In genomic region chr5:34534237-34535108, GRCh38 we compare ENCODE assay signal across 8 cellular contexts.
DNase-seq lines count a peak whose midpoint lies in the region; ATAC-seq and TF ChIP-seq lines count a peak whose summit lies in the region.

No MANE protein-coding gene starts in this region.

- H3K27ac Mint-ChIP-seq in CD14-positive monocyte, result no peak overlapping the region

- H3K36me3 ChIP-seq in GM06990 (ENCODE audit: control insufficient read depth, insufficient read depth, low read length), result no peaks in the 10 kb centered on the region

- H3K27me3 ChIP-seq in GM06990 (replicated peaks; ENCODE audit: control insufficient read depth, insufficient read depth, low read length), result no peaks in the 10 kb centered on the region
- H3K27me3 ChIP-seq in foreskin keratinocyte, result no peaks in the 10 kb centered on the region

- H3K4me1 Mint-ChIP-seq in CD14-positive monocyte, result no peaks in the 10 kb centered on the region

- H3K36me3 Mint-ChIP-seq in CD14-positive monocyte, result no peaks in the 10 kb centered on the region

- ATAC-seq in GM21528 (IDR thresholded peaks at IDR 0.05; ENCODE audit: low FRiP score, unreplicated experiment) (peak; percentile 85), foreskin keratinocyte (peak; percentile 53)

- H3K9me3 Mint-ChIP-seq in CD14-positive monocyte, result peaks cover 0 to 2% (median 0%) of the 10 kb centered on the region in 7 donors

- peaks cover 12% of the 10 kb centered on the region for H3K4me1 ChIP-seq in foreskin keratinocyte

- peaks cover 0 to 16% (median 2%) of the 10 kb centered on the region in 3 donors for H3K27me3 Mint-ChIP-seq in CD14-positive monocyte (ENCODE audit: low read depth in 3 of 3)

- DNase-seq in GM06990 (ENCODE audit: extremely low read depth, insufficient read length), result peak; percentile 60
- peak; percentile 74 for DNase-seq in HT1080 (ENCODE audit: low read depth)
- peak; percentile 75 to 85 for DNase-seq in foreskin keratinocyte
- DNase-seq in CD14-positive monocyte (ENCODE audit: low spot score), result no peak
- DNase-seq in inferior parietal cortex (ENCODE audit: extremely low spot score), result no peak
- no peak for DNase-seq in NCI-H510A (lab: John Stamatoyannopoulos, UW)
- DNase-seq in stimulated activated CD4-positive, alpha-beta T cell treated with anti-CD3 and anti-CD28 coated beads, Interleukin-12 subunit alpha, Interleukin-12 subunit beta, amount 100 ng/mL, for 4 hours, result no peak

- no peak for TF ChIP-seq CTCF in GM06990 (IDR thresholded peaks at IDR 0.05; ENCODE audit: insufficient read depth, low read length, poor library complexity, severe bottlenecking)
- no peak for TF ChIP-seq CTCF in foreskin keratinocyte (conservative IDR thresholded peaks at IDR 0.05)
- TF ChIP-seq CTCF in CD14-positive monocyte (IDR thresholded peaks at IDR 0.05), result no peak

- no peak overlapping the region for H3K4me3 ChIP-seq in GM06990 (replicated peaks; ENCODE audit: low read depth, low read length)

- intact Hi-C loops in CD14-positive monocyte (cut with micrococcal nuclease), result loop anchor here in 1 of 2 donors (5.0 kb wide), 1 partner anchor 47 kb away; no protein-coding TSS in a partner anchor

- H3K4me3 Mint-ChIP-seq in CD14-positive monocyte, result no peak overlapping the region

- no peak overlapping the region for H3K27ac ChIP-seq in foreskin keratinocyte

Comparison
In these comparisons a context has a peak if more than half of its experiments do, and no peak if none do; other contexts are left out.
1. DNase-seq: peak in GM06990 (single experiment), HT1080 (single experiment) and foreskin keratinocyte (2 of 2); none in CD14-positive monocyte (single experiment), inferior parietal cortex (single experiment), NCI-H510A (single experiment) and stimulated activated CD4-positive, alpha-beta T cell treated with anti-CD3 and anti-CD28 coated beads, Interleukin-12 subunit alpha, Interleukin-12 subunit beta, amount 100 ng/mL, for 4 hours (single experiment).